In the genomic region with DNA sequence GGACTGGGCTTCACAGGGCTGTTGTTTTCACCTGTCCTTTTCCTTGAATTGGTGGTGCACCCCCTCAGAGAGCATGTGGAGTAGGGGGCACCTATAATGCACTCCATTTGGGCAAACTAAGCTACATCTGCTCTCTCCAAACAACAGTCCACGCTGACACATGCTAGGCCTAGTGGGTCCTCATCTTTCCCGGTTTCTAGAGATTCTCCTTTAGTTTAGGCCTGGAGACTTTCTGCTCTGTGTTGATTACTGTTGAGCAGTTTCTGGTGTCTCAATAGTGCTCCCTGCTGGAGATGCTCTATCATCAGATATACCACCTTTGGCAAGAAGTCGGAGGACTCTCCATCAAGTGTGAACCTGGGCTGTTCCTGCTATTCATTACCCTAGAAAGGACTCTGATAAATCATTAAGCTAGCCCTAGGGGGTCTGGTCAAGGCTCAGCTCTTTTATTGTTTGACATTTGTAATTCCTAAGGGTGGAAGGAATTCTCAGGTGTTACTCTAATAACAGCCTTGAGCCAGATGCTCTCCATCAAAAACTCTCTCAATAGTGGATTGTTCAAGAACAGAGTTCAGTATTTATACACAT, we compare ENCODE assay signal across 8 cellular contexts.
DNase-seq lines count a peak whose midpoint lies in the region; ATAC-seq, FAIRE-seq and TF ChIP-seq lines count a peak whose summit lies in the region.

No MANE protein-coding gene starts in this region.

- no peak overlapping the region for H2AFZ ChIP-seq in trophoblast cell (ENCODE audit: insufficient read depth, low read length, poor library complexity)

- TF ChIP-seq CTCF in CD4-positive, alpha-beta T cell (IDR thresholded peaks at IDR 0.05), result peak; percentile 81

- intact Hi-C loops in CD4-positive, alpha-beta T cell (cut with DNase I, micrococcal nuclease), result loop anchor here (1.0 to 10.0 kb wide), 7 partner anchors 66 to 279 kb away; no protein-coding TSS in a partner anchor

- no peak overlapping the region for H3K9ac ChIP-seq in trophoblast cell (ENCODE audit: low read length)

- H3K27me3 Mint-ChIP-seq in CD4-positive, alpha-beta T cell, result peaks cover 9% of the 10 kb centered on the region

- no peak overlapping the region for H3K14ac ChIP-seq in trophoblast cell (ENCODE audit: low read length)

- H4K12ac ChIP-seq in trophoblast cell (ENCODE audit: low read depth, low read length), result no peak overlapping the region

- H3K9me3 ChIP-seq in CD4-positive, alpha-beta T cell (ENCODE audit: control insufficient read depth, low read length), result no peaks in the 10 kb centered on the region
- peaks cover 2% of the 10 kb centered on the region for H3K9me3 ChIP-seq in trophoblast cell (ENCODE audit: insufficient read depth, low read depth, low read length)

- H3K79me1 ChIP-seq in trophoblast cell (ENCODE audit: low read length), result no peaks in the 10 kb centered on the region

- no peak overlapping the region for H3K18ac ChIP-seq in trophoblast cell (ENCODE audit: low read length)

- H3K4me2 ChIP-seq in trophoblast cell (ENCODE audit: low read length), result no peak overlapping the region

- peak overlapping the region; percentile 67 for H3K27ac Mint-ChIP-seq in CD4-positive, alpha-beta T cell

- no peaks in the 10 kb centered on the region for H3K9me3 Mint-ChIP-seq in CD4-positive, alpha-beta T cell

- no peak overlapping the region for H3K27ac ChIP-seq in CD4-positive, alpha-beta T cell (ENCODE audit: low read depth, low read length)
- H3K27ac ChIP-seq in trophoblast cell (ENCODE audit: low read depth, low read length), result no peak overlapping the region

- no peak overlapping the region for H2BK5ac ChIP-seq in trophoblast cell (ENCODE audit: low read depth, low read length, poor library complexity)

- no peak overlapping the region for H4K8ac ChIP-seq in trophoblast cell (ENCODE audit: low read depth, low read length)

- POLR2A ChIA-PET in CD4-positive, alpha-beta T cell (lab: Charles Lee), result interaction anchor here (0.6 to 3.7 kb wide), 15 partner anchors 9 to 142 kb away, joined by 3 to 32 read pairs (median 3); no protein-coding TSS in a partner anchor

- no peaks in the 10 kb centered on the region for H3K79me2 ChIP-seq in trophoblast cell (ENCODE audit: control insufficient read depth, insufficient read depth, low read length, poor library complexity)

- H3K36me3 Mint-ChIP-seq in CD4-positive, alpha-beta T cell (ENCODE audit: low read depth), result peaks cover 32% of the 10 kb centered on the region

- FAIRE-seq in GM19239 (lab: Jason Lieb, UNC) (peak; percentile 91), RCC 7860 (lab: Jason Lieb, UNC) (peak; percentile 78)

- no peak overlapping the region for H2AK5ac ChIP-seq in trophoblast cell (ENCODE audit: low read length)

- peak; percentile 100 for ATAC-seq in CD4-positive, alpha-beta T cell (ENCODE audit: poor library complexity)
- ATAC-seq in HG03378 (IDR thresholded peaks at IDR 0.05; ENCODE audit: unreplicated experiment), result peak; percentile 92

- no peak overlapping the region for H2BK12ac ChIP-seq in trophoblast cell (ENCODE audit: low read length)

- H3K23ac ChIP-seq in trophoblast cell (ENCODE audit: low read length), result no peak overlapping the region

- no peaks in the 10 kb centered on the region for H3K27me3 ChIP-seq in CD4-positive, alpha-beta T cell (ENCODE audit: control insufficient read depth, insufficient read depth, low read length)
- no peaks in the 10 kb centered on the region for H3K27me3 ChIP-seq in trophoblast cell (ENCODE audit: insufficient read depth, low read length)

- peak; percentile 5 to 56 (median 43) for DNase-seq in CD4-positive, alpha-beta T cell
- peak; percentile 40 for DNase-seq in GM19239 (ENCODE audit: insufficient read length, low spot score)
- peak; percentile 63 for DNase-seq in RCC 7860 (ENCODE audit: low spot score)
- DNase-seq in activated T-helper 9 cell treated with anti-CD3 and anti-CD28 coated beads, Interleukin-2, amount 50 U/mL, for 16 hours (ENCODE audit: low read depth), result peak; percentile 8
- peak; percentile 70 for DNase-seq in foreskin melanocyte
- DNase-seq in trophoblast cell, result peak; percentile 60 to 86
- DNase-seq in NCI-H345 (lab: John Stamatoyannopoulos, UW), result no peak

- no peaks in the 10 kb centered on the region for H3K4me1 ChIP-seq in trophoblast cell (ENCODE audit: control insufficient read depth in 1 of 2, insufficient read depth in 2 of 2, low read length in 2 of 2)

- H3K36me3 ChIP-seq in trophoblast cell (ENCODE audit: control insufficient read depth in 1 of 2, insufficient read depth in 2 of 2, low read length in 2 of 2), result no peaks in the 10 kb centered on the region

- CTCF ChIA-PET in CD4-positive, alpha-beta T cell (lab: Charles Lee), result interaction anchor here (0.6 to 5.2 kb wide), 28 partner anchors 10 to 268 kb away, joined by 3 to 53 read pairs (median 4); no protein-coding TSS in a partner anchor

- H3K4me3 ChIP-seq in trophoblast cell (ENCODE audit: low read depth, low read length), result no peak overlapping the region

- peak overlapping the region; percentile 17 for H3K4me3 Mint-ChIP-seq in CD4-positive, alpha-beta T cell

- no peak overlapping the region for H2BK120ac ChIP-seq in trophoblast cell (ENCODE audit: insufficient read depth, low read length, poor library complexity)

- no peak overlapping the region for H4K91ac ChIP-seq in trophoblast cell (ENCODE audit: low read depth, low read length)

- no CpG with 5 or more reads among the region's 3 CpGs for WGBS in trophoblast cell (ENCODE audit: extremely low coverage, insufficient coverage, insufficient read length)

- H3K4ac ChIP-seq in trophoblast cell (ENCODE audit: low read depth, low read length), result no peak overlapping the region

- peaks cover 41% of the 10 kb centered on the region for H3K4me1 Mint-ChIP-seq in CD4-positive, alpha-beta T cell (ENCODE audit: low read depth)
